In the genomic region with DNA sequence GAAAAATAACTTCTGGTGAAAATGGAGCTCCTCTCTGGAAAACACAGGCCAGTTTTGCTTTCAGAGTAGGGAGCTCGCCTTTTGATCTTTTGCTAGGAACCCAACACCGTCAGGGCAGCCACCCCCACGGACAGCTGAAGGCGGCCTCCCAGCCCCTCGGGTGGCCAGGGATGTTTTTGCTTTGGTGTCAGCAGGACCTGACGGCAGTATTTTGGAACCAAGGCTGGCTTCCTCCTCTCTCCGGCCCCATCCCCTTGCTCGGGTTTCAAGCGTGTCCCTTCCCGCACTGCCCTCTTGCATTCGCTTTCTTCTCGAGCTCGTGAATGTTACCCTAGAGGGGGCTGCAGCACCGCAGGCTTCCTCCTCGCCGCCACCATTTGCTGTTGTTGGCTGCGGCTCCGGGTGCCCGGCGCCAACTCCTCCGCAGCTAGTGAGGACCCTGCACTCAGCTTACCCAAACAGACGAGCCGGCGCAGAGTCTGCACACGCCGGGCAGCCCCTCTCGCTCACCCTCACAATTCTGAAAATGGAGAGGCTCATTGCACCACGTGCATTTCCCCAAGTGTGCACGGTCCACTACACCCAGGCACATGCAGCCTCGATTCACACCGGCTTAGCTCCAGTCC, we compare ENCODE assay signal across 1 cellular context.
TF ChIP-seq lines count a peak whose summit lies in the region.

No MANE protein-coding gene starts in this region.

TF ChIP-seq in WTC11, 78 proteins besides CTCF, POLR2A, EP300 and RAD21 (continued from another document):
- TF ChIP-seq AFF4 (CRISPR knock-in tag; IDR thresholded peaks at IDR 0.05; ENCODE audit: borderline replicate concordance) (no peak), PREB (CRISPR knock-in tag; IDR thresholded peaks at IDR 0.05; ENCODE audit: borderline replicate concordance) (no peak)
